16 cellular contexts compared by ENCODE assay signal in genomic region chr15:49494842-49495241, GRCh38.
A peak's percentile ranks its signal among the peaks of the same experiment; 100 is the strongest.
DNase-seq lines count a peak whose midpoint lies in the region; ATAC-seq and TF ChIP-seq lines count a peak whose summit lies in the region.
"Had no signal": no experiment of that assay in that cellular context is flagged by ENCODE, and none has a peak within 500 bp of the region (broad histone marks: within the 10 kb centered on the region; RNA-seq: fewer than 3 reads in every experiment).

No MANE protein-coding gene starts in this region.

- H3K4me1 ChIP-seq in IMR-90 (ENCODE audit: control insufficient read depth, insufficient read depth, low read length) (peaks cover 14% of the 10 kb centered on the region), adipocyte (ENCODE audit: control insufficient read depth, insufficient read depth, low read length) (peaks cover 70% of the 10 kb centered on the region), A673 (ENCODE audit: insufficient read depth, low read length, poor library complexity, severe bottlenecking) (no peaks in the 10 kb centered on the region)

- H3K9me1 ChIP-seq in IMR-90 (ENCODE audit: insufficient read depth, low read length), result peaks cover 3% of the 10 kb centered on the region; the same call in 1 of the 2 replicates

- peak overlapping the region in 1 of 2 experiments; percentile 67; a peak in 2 of 4 replicates for H4K8ac ChIP-seq in IMR-90 (ENCODE audit: low read depth in 2 of 2, low read length in 2 of 2)

- CTCF ChIA-PET in IMR-90 (lab: Yijun Ruan, JAX) (no interaction called here), A673 (lab: Charles Lee) (no interaction called here)

- H3K9me3 Mint-ChIP-seq in naive thymus-derived CD8-positive, alpha-beta T cell, result no peaks in the 10 kb centered on the region

- peak overlapping the region; percentile 40; the same call in 1 of the 2 replicates for H2BK120ac ChIP-seq in IMR-90 (ENCODE audit: low read depth, low read length)

- in situ Hi-C loops in IMR-90 (cut with MboI; ENCODE audit: low sequenced_read_pairs), result no loop called here

- POLR2A ChIA-PET in IMR-90 (lab: Charles Lee; ENCODE audit: unreplicated experiment) (no interaction called here), A673 (lab: Charles Lee; ENCODE audit: low non-redundant PET) (no interaction called here)
- POLR2A ChIA-PET in naive thymus-derived CD8-positive, alpha-beta T cell (lab: Charles Lee), result no interaction called here

- no peak overlapping the region for H3K4me3 Mint-ChIP-seq in naive thymus-derived CD8-positive, alpha-beta T cell
- H3K4me3 Mint-ChIP-seq: H9 had no signal

- no peak overlapping the region for H3K14ac ChIP-seq in IMR-90 (replicated peaks; ENCODE audit: low read depth, low read length)

- H4K20me1 ChIP-seq in IMR-90 (ENCODE audit: insufficient read depth, low read length), result no peaks in the 10 kb centered on the region

- DNase-seq in IMR-90, result no peak
- DNase-seq in adipocyte (ENCODE audit: low read depth), result peak; percentile 11
- DNase-seq in fibroblast of peridontal ligament (ENCODE audit: extremely low read depth), result peak; percentile 9
- no peak for DNase-seq in A673 (ENCODE audit: low spot score)
- DNase-seq in naive thymus-derived CD8-positive, alpha-beta T cell, result no peak
- no peak for DNase-seq in dorsolateral prefrontal cortex
- DNase-seq: AML-193, DMS79, H9, KBM-7, MV-4-11, NCI-H1694 treated with DMSO at 0.1 percent for 48 hours, NCI-H510A, SIG-M5 had no signal

- WGBS in IMR-90 (ENCODE audit: extremely low coverage in 2 of 2, insufficient read length in 1 of 2), 2 experiments, result no CpG with 5 or more reads among the region's 1 CpG

- H3K27me3 Mint-ChIP-seq in naive thymus-derived CD8-positive, alpha-beta T cell, result peaks cover 0 to 4% (median 0%) of the 10 kb centered on the region in 5 donors

- no peak overlapping the region for H2BK20ac ChIP-seq in IMR-90 (ENCODE audit: low read depth, low read length)

- peak overlapping the region; percentile 100 for H2BK5ac ChIP-seq in IMR-90 (ENCODE audit: low read depth, low read length, poor library complexity, severe bottlenecking)

- H3K4me2 ChIP-seq in IMR-90 (ENCODE audit: low read depth, low read length), result no peak overlapping the region

- no peak for TF ChIP-seq POLR2A in IMR-90 (IDR thresholded peaks at IDR 0.05; ENCODE audit: low read depth, low read length)

- TF ChIP-seq RAD21 in IMR-90 (IDR thresholded peaks at IDR 0.05; ENCODE audit: low read length), result no peak

- no peaks in the 10 kb centered on the region for H3K9me3 ChIP-seq in IMR-90 (ENCODE audit: control insufficient read depth, insufficient read depth, low read length)
- no peaks in the 10 kb centered on the region for H3K9me3 ChIP-seq in adipocyte (ENCODE audit: control insufficient read depth, low read length)
- H3K9me3 ChIP-seq in A673 (ENCODE audit: low read depth, low read length, poor library complexity, severe bottlenecking), result no peaks in the 10 kb centered on the region

- ATAC-seq in IMR-90 (ENCODE audit: low read depth) (no peak), GM18870 (IDR thresholded peaks at IDR 0.05; ENCODE audit: unreplicated experiment) (no peak)
- ATAC-seq in naive thymus-derived CD8-positive, alpha-beta T cell, result no peak

- H3K4me3 ChIP-seq in IMR-90 (ENCODE audit: insufficient read depth, low read depth, low read length), result no peak overlapping the region
- no peak overlapping the region for H3K4me3 ChIP-seq in adipocyte (ENCODE audit: low read length)
- no peak overlapping the region for H3K4me3 ChIP-seq in A673 (ENCODE audit: low read depth, low read length, poor library complexity, severe bottlenecking)
- H3K4me3 ChIP-seq in dorsolateral prefrontal cortex, result no peak overlapping the region

- peak overlapping the region; percentile 93; the same call in 1 of the 2 replicates for H4K5ac ChIP-seq in IMR-90 (ENCODE audit: low read depth, low read length)

- no peaks in the 10 kb centered on the region for H3K79me1 ChIP-seq in IMR-90 (ENCODE audit: low read depth in 1 of 2, low read length in 2 of 2)

- intact Hi-C loops in IMR-90 (cut with micrococcal nuclease), result loop anchor here (5.0 kb wide), 2 partner anchors 127 to 352 kb away; partner anchors contain the start of genes DTWD1 and FAM227B
- intact Hi-C loops in A673 (cut with micrococcal nuclease; ENCODE audit: unreplicated experiment), result no loop called here
- intact Hi-C loops in dorsolateral prefrontal cortex (cut with DNase I), result no loop called here

- no peak overlapping the region for H2BK15ac ChIP-seq in IMR-90 (ENCODE audit: low read depth, low read length)

- TF ChIP-seq CTCF in IMR-90 (conservative IDR thresholded peaks at IDR 0.05; ENCODE audit: low read depth, low read length) (no peak), A673 (conservative IDR thresholded peaks at IDR 0.05; ENCODE audit: low read depth, low read length) (no peak), dorsolateral prefrontal cortex (IDR thresholded peaks at IDR 0.05 in 54 of 56, conservative IDR thresholded peaks at IDR 0.05 in 2 of 56; ENCODE audit: low read depth in 1 of 56, partially characterized antibody in 56 of 56) (no peak)

- BruUV-seq in IMR-90 (replicated peaks; lab: Mats Ljungman, UMichigan) (no TSS peak), A673 (replicated peaks; lab: Mats Ljungman, UMichigan) (no TSS peak)

- H3K27ac ChIP-seq in IMR-90 (ENCODE audit: insufficient read depth, low read length) (peak overlapping the region; percentile 38; the same call in 1 of the 2 replicates), A673 (ENCODE audit: low read depth, low read length, poor library complexity, severe bottlenecking) (no peak overlapping the region), dorsolateral prefrontal cortex (no peak overlapping the region)
- H3K27ac ChIP-seq: C4-2B had no signal

- no peak overlapping the region for H3K4ac ChIP-seq in IMR-90 (ENCODE audit: low read depth, low read length)

- H3K36me3 ChIP-seq in IMR-90 (ENCODE audit: control insufficient read depth, insufficient read depth, low read length) (no peaks in the 10 kb centered on the region), adipocyte (ENCODE audit: control insufficient read depth, insufficient read depth, low read length, severe bottlenecking) (no peaks in the 10 kb centered on the region), A673 (ENCODE audit: insufficient read depth, low read length, poor library complexity, severe bottlenecking) (no peaks in the 10 kb centered on the region)

- no peak overlapping the region for H3K56ac ChIP-seq in IMR-90 (ENCODE audit: extremely low read depth, insufficient read depth, low read length)

- H3K23ac ChIP-seq in IMR-90 (ENCODE audit: low read depth, low read length), result no peak overlapping the region

- peak overlapping the region; percentile 58; the same call in 1 of the 2 replicates for H3K18ac ChIP-seq in IMR-90 (ENCODE audit: low read depth, low read length)

- H2AFZ ChIP-seq in IMR-90 (replicated peaks; ENCODE audit: low read length, poor library complexity), result no peak overlapping the region

- no peaks in the 10 kb centered on the region for H3K27me3 ChIP-seq in IMR-90 (ENCODE audit: control insufficient read depth, insufficient read depth, low read length)
- H3K27me3 ChIP-seq in adipocyte (replicated peaks; ENCODE audit: control insufficient read depth, insufficient read depth, low read length), result no peaks in the 10 kb centered on the region
- no peaks in the 10 kb centered on the region for H3K27me3 ChIP-seq in A673 (replicated peaks; ENCODE audit: insufficient read depth, low read depth, low read length, poor library complexity)
- H3K27me3 ChIP-seq in dorsolateral prefrontal cortex, result no peaks in the 10 kb centered on the region

- no peak overlapping the region for H2AK5ac ChIP-seq in IMR-90 (ENCODE audit: low read depth, low read length)

- dilution Hi-C loops in IMR-90 (cut with HindIII; ENCODE audit: low sequenced_read_pairs, unreplicated experiment), result no loop called here

- no peak overlapping the region for H3K27ac Mint-ChIP-seq in naive thymus-derived CD8-positive, alpha-beta T cell
- H3K27ac Mint-ChIP-seq: H9 had no signal

- H3K36me3 Mint-ChIP-seq in naive thymus-derived CD8-positive, alpha-beta T cell, result no peaks in the 10 kb centered on the region

- H3K9ac ChIP-seq in IMR-90 (ENCODE audit: low read depth, low read length), result no peak overlapping the region
- H3K9ac ChIP-seq in adipocyte (ENCODE audit: low read length), result no peak overlapping the region

- 0 out of 2 replicates have a peak overlapping the region, but pooled peaks have one; percentile 20 for H4K91ac ChIP-seq in IMR-90 (ENCODE audit: insufficient read depth, low read depth, low read length)

- H2AK9ac ChIP-seq in IMR-90 (replicated peaks; ENCODE audit: low read depth, low read length, poor library complexity), result no peak overlapping the region

- no peaks in the 10 kb centered on the region for H3K4me1 Mint-ChIP-seq in naive thymus-derived CD8-positive, alpha-beta T cell

TF ChIP-seq in IMR-90, 13 proteins besides CTCF, POLR2A, EP300 and RAD21 (continues in another document):
- no peak for TF ChIP-seq MAZ (IDR thresholded peaks at IDR 0.05; ENCODE audit: borderline replicate concordance, low read depth, low read length)
- TF ChIP-seq BHLHE40 (IDR thresholded peaks at IDR 0.05; ENCODE audit: low read depth, low read length), result no peak
- TF ChIP-seq FOS (IDR thresholded peaks at IDR 0.05; ENCODE audit: low read depth, low read length), result no peak
- no peak for TF ChIP-seq CEBPB (IDR thresholded peaks at IDR 0.05; ENCODE audit: low read depth, low read length)
- TF ChIP-seq SMC3 (IDR thresholded peaks at IDR 0.05; ENCODE audit: low read depth, low read length), result no peak
- no peak for TF ChIP-seq NFE2L2 (IDR thresholded peaks at IDR 0.05; ENCODE audit: low read depth, low read length)
- TF ChIP-seq, protein P1, sequence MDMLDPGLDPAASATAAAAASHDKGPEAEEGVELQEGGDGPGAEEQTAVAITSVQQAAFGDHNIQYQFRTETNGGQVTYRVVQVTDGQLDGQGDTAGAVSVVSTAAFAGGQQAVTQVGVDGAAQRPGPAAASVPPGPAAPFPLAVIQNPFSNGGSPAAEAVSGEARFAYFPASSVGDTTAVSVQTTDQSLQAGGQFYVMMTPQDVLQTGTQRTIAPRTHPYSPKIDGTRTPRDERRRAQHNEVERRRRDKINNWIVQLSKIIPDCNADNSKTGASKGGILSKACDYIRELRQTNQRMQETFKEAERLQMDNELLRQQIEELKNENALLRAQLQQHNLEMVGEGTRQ (IDR thresholded peaks at IDR 0.05; ENCODE audit: low read depth, low read length), result no peak
- no peak for TF ChIP-seq ELK1 (IDR thresholded peaks at IDR 0.05; ENCODE audit: borderline replicate concordance, low read depth, low read length)
- TF ChIP-seq MXI1 (IDR thresholded peaks at IDR 0.05; ENCODE audit: borderline replicate concordance, low read depth, low read length), result no peak
- no peak for TF ChIP-seq CHD1 (IDR thresholded peaks at IDR 0.05; ENCODE audit: low read depth, low read length)

Comparison
In these comparisons a context has a peak if more than half of its experiments do, and no peak if none do; other contexts are left out.
1. DNase-seq: peak in adipocyte (single experiment) and fibroblast of peridontal ligament (single experiment); none in IMR-90 (single experiment), A673 (single experiment), naive thymus-derived CD8-positive, alpha-beta T cell (0 of 10) and dorsolateral prefrontal cortex (0 of 10).